9 cellular contexts compared by ENCODE assay signal in the genomic region with DNA sequence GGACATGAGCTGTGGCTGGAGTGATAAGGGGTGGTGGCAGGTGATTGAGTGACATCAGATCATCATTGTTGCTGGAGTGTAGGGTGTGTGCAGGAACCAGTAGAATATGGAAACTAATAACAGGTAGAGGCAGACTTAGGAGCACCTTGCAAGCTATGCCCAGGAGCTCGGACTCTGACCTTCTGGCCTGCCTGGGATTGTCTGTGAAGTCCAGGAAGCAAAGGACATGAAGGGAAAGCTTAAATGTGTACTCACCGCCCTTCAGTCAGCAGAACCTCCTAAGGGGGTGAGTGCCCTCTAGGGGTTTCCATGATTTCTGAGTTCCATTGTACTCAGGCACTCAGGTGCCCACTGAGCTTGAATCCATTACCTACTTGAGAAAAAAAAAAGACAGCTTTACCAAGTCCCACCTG.
A peak's percentile ranks its signal among the peaks of the same experiment; 100 is the strongest.
DNase-seq lines count a peak whose midpoint lies in the region; ATAC-seq and TF ChIP-seq lines count a peak whose summit lies in the region.
"Had no signal": no experiment of that assay in that cellular context is flagged by ENCODE, and none has a peak within 500 bp of the region (broad histone marks: within the 10 kb centered on the region; RNA-seq: fewer than 3 reads in every experiment).

No MANE protein-coding gene starts in this region.

- H3K4me3 ChIP-seq in stomach: no peak overlapping the region
- H3K4me3 ChIP-seq: BLaER1 had no signal

- WGBS in stomach, 5 donors: 18 to 55% (median 43%) methylated on average over 2 of the region's 2 CpGs

- no peaks in the 10 kb centered on the region for H3K36me3 Mint-ChIP-seq in natural killer cell treated with Interleukin-12 subunit alpha and Interleukin-12 subunit beta and Interleukin-15 and Interleukin-18, amount 100 ng/mL, for 72 hours

- intact Hi-C loops in stomach (cut with DNase I; ENCODE audit: low total_unique reads): no loop called here

- H3K27ac ChIP-seq in stomach: peak overlapping the region in 2 of 5 donors; percentile 54 to 60
- H3K27ac ChIP-seq: BLaER1 had no signal

- H3K4me1 ChIP-seq in stomach: peaks cover 6 to 75% (median 33%) of the 10 kb centered on the region in 4 donors

- TF ChIP-seq POLR2A in stomach (IDR thresholded peaks at IDR 0.05): no peak

- H3K9me3 Mint-ChIP-seq in natural killer cell treated with Interleukin-12 subunit alpha and Interleukin-12 subunit beta and Interleukin-15 and Interleukin-18, amount 100 ng/mL, for 72 hours: no peaks in the 10 kb centered on the region

- H3K27me3 ChIP-seq in stomach: no peaks in the 10 kb centered on the region
- H3K27me3 ChIP-seq: BLaER1 had no signal

- H3K36me3 ChIP-seq in stomach: peaks cover 0 to 17% (median 10%) of the 10 kb centered on the region in 4 donors

- no peak for ATAC-seq in natural killer cell treated with Interleukin-12 subunit alpha and Interleukin-12 subunit beta and Interleukin-15 and Interleukin-18, amount 100 ng/mL, for 72 hours

- no peak for TF ChIP-seq EP300 in stomach (IDR thresholded peaks at IDR 0.05)

- peaks cover 5 to 9% of the 10 kb centered on the region in 2 donors for H3K4me1 Mint-ChIP-seq in natural killer cell treated with Interleukin-12 subunit alpha and Interleukin-12 subunit beta and Interleukin-15 and Interleukin-18, amount 100 ng/mL, for 72 hours (ENCODE audit: low read depth in 2 of 2)

- DNase-seq in NCI-H446 (lab: John Stamatoyannopoulos, UW): peak; percentile 4 to 18
- DNase-seq in NCI-H446 treated with DMSO at 0.1 percent for 48 hours (lab: John Stamatoyannopoulos, UW): no peak
- peak; percentile 52 for DNase-seq in RKO (ENCODE audit: low spot score)
- peak; percentile 70 for DNase-seq in glomerular visceral epithelial cell (ENCODE audit: extremely low spot score)
- peak; percentile 31 for DNase-seq in stomach
- DNase-seq in stimulated activated CD4-positive, alpha-beta T cell treated with anti-CD3 and anti-CD28 coated beads, Interleukin-12 subunit alpha, Interleukin-12 subunit beta, amount 100 ng/mL, for 4 hours: no peak
- no peak for DNase-seq in activated naive CD4-positive, alpha-beta T cell (lab: John Stamatoyannopoulos, UW)
- no peak for DNase-seq in natural killer cell treated with Interleukin-12 subunit alpha and Interleukin-12 subunit beta and Interleukin-15 and Interleukin-18, amount 100 ng/mL, for 72 hours (ENCODE audit: low spot score)

- no peak overlapping the region for H3K4me3 Mint-ChIP-seq in natural killer cell treated with Interleukin-12 subunit alpha and Interleukin-12 subunit beta and Interleukin-15 and Interleukin-18, amount 100 ng/mL, for 72 hours

- H3K27ac Mint-ChIP-seq in natural killer cell treated with Interleukin-12 subunit alpha and Interleukin-12 subunit beta and Interleukin-15 and Interleukin-18, amount 100 ng/mL, for 72 hours: no peak overlapping the region

- no peaks in the 10 kb centered on the region for H3K9me3 ChIP-seq in stomach
- H3K9me3 ChIP-seq: BLaER1 had no signal

- H3K27me3 Mint-ChIP-seq in natural killer cell treated with Interleukin-12 subunit alpha and Interleukin-12 subunit beta and Interleukin-15 and Interleukin-18, amount 100 ng/mL, for 72 hours: no peaks in the 10 kb centered on the region

- peak in 4 of 7 experiments; percentile 19 to 36 (median 22) for TF ChIP-seq CTCF in stomach (IDR thresholded peaks at IDR 0.05)

Comparison
In these comparisons a context has a peak if more than half of its experiments do, and no peak if none do; other contexts are left out.
1. DNase-seq: peak in NCI-H446 (2 of 2), RKO (single experiment), glomerular visceral epithelial cell (single experiment) and stomach (single experiment); none in NCI-H446 treated with DMSO at 0.1 percent for 48 hours (single experiment), stimulated activated CD4-positive, alpha-beta T cell treated with anti-CD3 and anti-CD28 coated beads, Interleukin-12 subunit alpha, Interleukin-12 subunit beta, amount 100 ng/mL, for 4 hours (single experiment), activated naive CD4-positive, alpha-beta T cell (0 of 4) and natural killer cell treated with Interleukin-12 subunit alpha and Interleukin-12 subunit beta and Interleukin-15 and Interleukin-18, amount 100 ng/mL, for 72 hours (single experiment).